In the genomic region with DNA sequence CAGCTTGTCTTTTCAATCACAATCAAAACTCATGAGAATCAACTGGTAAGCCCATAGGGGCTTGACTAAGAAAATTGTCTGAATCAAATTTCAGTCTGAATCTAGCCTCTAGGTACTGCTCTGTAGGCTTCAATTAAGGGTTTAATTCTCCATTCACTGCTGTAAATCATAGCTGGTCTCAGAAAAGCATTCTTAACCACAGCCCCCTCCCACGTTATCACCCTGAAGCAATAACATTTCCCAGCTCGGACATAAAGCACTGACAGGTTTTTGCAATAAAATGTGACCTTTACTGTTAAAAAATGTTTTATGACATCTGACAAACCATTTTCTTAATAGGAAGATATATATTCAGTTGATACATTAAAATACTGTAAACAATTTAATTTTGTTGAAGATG, we compare ENCODE assay signal across 31 cellular contexts. TPM values are rescaled to one million over a fixed set of nuclear protein-coding genes. Genes with fewer than 3 reads are reported as not detected.
"Had no signal": no experiment of that assay in that cellular context is flagged by ENCODE, and none has a peak within 500 bp of the region (broad histone marks: within the 10 kb centered on the region; RNA-seq: fewer than 3 reads in every experiment).

No MANE protein-coding gene starts in this region.

- H3K27me3 ChIP-seq: brain microvascular endothelial cell, dorsolateral prefrontal cortex had no signal

- H3K4me3 ChIP-seq: coronary artery, dorsolateral prefrontal cortex had no signal

- H3K27me3 Mint-ChIP-seq: activated CD4-positive, alpha-beta memory T cell treated with anti-CD3 and anti-CD28 coated beads for 36 hours; activated CD4-positive, alpha-beta T cell treated with anti-CD3 and anti-CD28 coated beads for 36 hours; activated CD4-positive, alpha-beta T cell treated with anti-CD3 and anti-CD28 coated beads, Interleukin-2, amount 10 ng/mL, durations not matched to agents 24 days and 14 days; activated CD8-positive, alpha-beta memory T cell treated with anti-CD3 and anti-CD28 coated beads, Interleukin-2, amount 10 ng/mL, durations not matched to agents 7 days and 5 days; activated naive CD8-positive, alpha-beta T cell treated with anti-CD3 and anti-CD28 coated beads, Interleukin-2, amount 10 ng/mL, durations not matched to agents 7 days and 5 days; central memory CD8-positive, alpha-beta T cell; dendritic cell treated with granulocyte-macrophage colony-stimulating factor and Interleukin-4, amounts not matched to agents 40 ng/mL and 50 ng/mL, for 4 days had no signal

- H3K4me1 Mint-ChIP-seq: activated CD4-positive, alpha-beta T cell treated with anti-CD3 and anti-CD28 coated beads for 36 hours; activated CD4-positive, alpha-beta T cell treated with anti-CD3 and anti-CD28 coated beads, Interleukin-2, amount 10 ng/mL, durations not matched to agents 24 days and 14 days; activated CD8-positive, alpha-beta memory T cell treated with anti-CD3 and anti-CD28 coated beads, Interleukin-2, amount 10 ng/mL, durations not matched to agents 7 days and 5 days; activated naive CD8-positive, alpha-beta T cell treated with anti-CD3 and anti-CD28 coated beads, Interleukin-2, amount 10 ng/mL, durations not matched to agents 7 days and 5 days; central memory CD8-positive, alpha-beta T cell had no signal

- DNase-seq: activated CD4-positive, alpha-beta memory T cell treated with anti-CD3 and anti-CD28 coated beads for 36 hours; activated CD4-positive, alpha-beta T cell treated with anti-CD3 and anti-CD28 coated beads for 36 hours; activated CD4-positive, alpha-beta T cell treated with anti-CD3 and anti-CD28 coated beads, Interleukin-2, amount 10 ng/mL, durations not matched to agents 24 days and 14 days; activated CD4-positive, CD25-positive, alpha-beta regulatory T cell; activated CD4-positive, CD25-positive, alpha-beta regulatory T cell treated with anti-CD3 and anti-CD28 coated beads, Interleukin-2, amount 50 U/mL, for 72 hours; activated CD8-positive, alpha-beta memory T cell treated with anti-CD3 and anti-CD28 coated beads, Interleukin-2, amount 10 ng/mL, durations not matched to agents 7 days and 5 days; activated CD8-positive, alpha-beta memory T cell treated with anti-CD3 and anti-CD28 coated beads, Interleukin-2, amount 50 U/mL, for 4 hours; activated CD8-positive, alpha-beta T cell treated with anti-CD3 and anti-CD28 coated beads, Interleukin-2, amount 10 ng/mL, durations not matched to agents 7 days and 5 days; activated effector memory CD4-positive, alpha-beta T cell treated with anti-CD3 and anti-CD28 coated beads, Interleukin-2, amount 50 U/mL, for 16 hours; activated naive CD4-positive, alpha-beta T cell treated with anti-CD3 and anti-CD28 coated beads for 36 hours; activated naive CD8-positive, alpha-beta T cell treated with anti-CD3 and anti-CD28 coated beads, Interleukin-2, amount 10 ng/mL, durations not matched to agents 7 days and 5 days; activated T-cell treated with anti-CD3 and anti-CD28 coated beads, Interleukin-2, amount 50 U/mL, for 1 hour; activated T-cell treated with anti-CD3 and anti-CD28 coated beads, Interleukin-2, amount 50 U/mL, for 48 hours; brain microvascular endothelial cell; dorsolateral prefrontal cortex; effector memory CD4-positive, alpha-beta T cell; endodermal cell; foreskin fibroblast; head of caudate nucleus; T-helper 2 cell had no signal

- H3K27ac ChIP-seq: brain microvascular endothelial cell, coronary artery, dorsolateral prefrontal cortex had no signal

- H3K9me3 Mint-ChIP-seq: activated CD4-positive, alpha-beta T cell treated with anti-CD3 and anti-CD28 coated beads, Interleukin-2, amount 10 ng/mL, durations not matched to agents 24 days and 14 days; activated naive CD8-positive, alpha-beta T cell treated with anti-CD3 and anti-CD28 coated beads, Interleukin-2, amount 10 ng/mL, durations not matched to agents 7 days and 5 days; activated T-helper 1 cell treated with anti-CD3 and anti-CD28 coated beads, Interleukin-12 subunit alpha, Interleukin-12 subunit beta, Interleukin-2, Interleukin-4 antibody, amounts not matched to agents 30 ng/mL and 10 ng/mL and 1 ng/mL, durations not matched to agents 14 hours and 24 hours and 36 hours; endodermal cell had no signal

- FAIRE-seq: astrocyte, bronchial epithelial cell, frontal cortex had no signal

- H3K36me3 ChIP-seq: brain microvascular endothelial cell had no signal

- H3K36me3 Mint-ChIP-seq: activated CD4-positive, alpha-beta memory T cell treated with anti-CD3 and anti-CD28 coated beads for 36 hours; activated CD8-positive, alpha-beta memory T cell treated with anti-CD3 and anti-CD28 coated beads, Interleukin-2, amount 10 ng/mL, durations not matched to agents 7 days and 5 days; activated naive CD4-positive, alpha-beta T cell treated with anti-CD3 and anti-CD28 coated beads, Interleukin-2, amount 50 U/mL, for 72 hours; activated naive CD8-positive, alpha-beta T cell treated with anti-CD3 and anti-CD28 coated beads, Interleukin-2, amount 10 ng/mL, durations not matched to agents 7 days and 5 days had no signal

- ATAC-seq: activated CD4-positive, alpha-beta T cell treated with anti-CD3 and anti-CD28 coated beads for 36 hours; activated CD8-positive, alpha-beta memory T cell treated with anti-CD3 and anti-CD28 coated beads, Interleukin-2, amount 10 ng/mL, durations not matched to agents 7 days and 5 days; activated CD8-positive, alpha-beta T cell treated with anti-CD3 and anti-CD28 coated beads, Interleukin-2, amount 10 ng/mL, durations not matched to agents 7 days and 5 days; activated naive CD4-positive, alpha-beta T cell treated with anti-CD3 and anti-CD28 coated beads, Interleukin-2, amount 50 U/mL, for 72 hours; esophagus mucosa had no signal

- H3K27ac Mint-ChIP-seq: activated CD4-positive, alpha-beta memory T cell treated with anti-CD3 and anti-CD28 coated beads for 36 hours; activated CD4-positive, alpha-beta T cell treated with anti-CD3 and anti-CD28 coated beads for 36 hours; activated CD4-positive, alpha-beta T cell treated with anti-CD3 and anti-CD28 coated beads, Interleukin-2, amount 10 ng/mL, durations not matched to agents 24 days and 14 days; activated CD8-positive, alpha-beta memory T cell treated with anti-CD3 and anti-CD28 coated beads, Interleukin-2, amount 10 ng/mL, durations not matched to agents 7 days and 5 days; activated CD8-positive, alpha-beta T cell treated with anti-CD3 and anti-CD28 coated beads, Interleukin-2, amount 10 ng/mL, durations not matched to agents 7 days and 5 days; activated naive CD4-positive, alpha-beta T cell treated with anti-CD3 and anti-CD28 coated beads for 36 hours; activated naive CD4-positive, alpha-beta T cell treated with anti-CD3 and anti-CD28 coated beads, Interleukin-2, amount 50 U/mL, for 72 hours; activated naive CD8-positive, alpha-beta T cell treated with anti-CD3 and anti-CD28 coated beads, Interleukin-2, amount 10 ng/mL, durations not matched to agents 7 days and 5 days; activated T-helper 1 cell treated with anti-CD3 and anti-CD28 coated beads, Interleukin-12 subunit alpha, Interleukin-12 subunit beta, Interleukin-2, Interleukin-4 antibody, amounts not matched to agents 30 ng/mL and 10 ng/mL and 1 ng/mL, durations not matched to agents 14 hours and 24 hours and 36 hours; activated T-helper 2 cell treated with anti-CD3 and anti-CD28 coated beads, Interferon-gamma antibody, Interleukin-2, Interleukin-4, amounts not matched to agents 10 μg/mL and 5 μg/mL and 100 μg/mL, durations not matched to agents 14 hours and 24 hours and 36 hours; dendritic cell treated with granulocyte-macrophage colony-stimulating factor and Interleukin-4, amounts not matched to agents 40 ng/mL and 50 ng/mL, for 4 days; endodermal cell had no signal

- H3K4me3 Mint-ChIP-seq: activated CD4-positive, alpha-beta memory T cell treated with anti-CD3 and anti-CD28 coated beads for 36 hours; activated CD4-positive, alpha-beta T cell treated with anti-CD3 and anti-CD28 coated beads for 36 hours; activated CD4-positive, alpha-beta T cell treated with anti-CD3 and anti-CD28 coated beads, Interleukin-2, amount 10 ng/mL, durations not matched to agents 24 days and 14 days; activated CD8-positive, alpha-beta memory T cell treated with anti-CD3 and anti-CD28 coated beads, Interleukin-2, amount 10 ng/mL, durations not matched to agents 7 days and 5 days; activated CD8-positive, alpha-beta T cell treated with anti-CD3 and anti-CD28 coated beads, Interleukin-2, amount 10 ng/mL, durations not matched to agents 7 days and 5 days; activated naive CD4-positive, alpha-beta T cell treated with anti-CD3 and anti-CD28 coated beads for 36 hours; activated naive CD8-positive, alpha-beta T cell treated with anti-CD3 and anti-CD28 coated beads, Interleukin-2, amount 10 ng/mL, durations not matched to agents 7 days and 5 days; activated T-helper 1 cell treated with anti-CD3 and anti-CD28 coated beads, Interleukin-12 subunit alpha, Interleukin-12 subunit beta, Interleukin-2, Interleukin-4 antibody, amounts not matched to agents 30 ng/mL and 10 ng/mL and 1 ng/mL, durations not matched to agents 14 hours and 24 hours and 36 hours; central memory CD8-positive, alpha-beta T cell; dendritic cell treated with granulocyte-macrophage colony-stimulating factor and Interleukin-4, amounts not matched to agents 40 ng/mL and 50 ng/mL, for 4 days; endodermal cell had no signal

RNA-seq across cellular contexts. Expression of a gene that starts 55.0 kb away (rescaled TPM):
- total RNA-seq: activated CD4-positive, alpha-beta memory T cell treated with anti-CD3 and anti-CD28 coated beads for 36 hours; activated CD4-positive, alpha-beta T cell treated with anti-CD3 and anti-CD28 coated beads for 36 hours; activated CD4-positive, alpha-beta T cell treated with anti-CD3 and anti-CD28 coated beads, Interleukin-2, amount 10 ng/mL, durations not matched to agents 24 days and 14 days; activated CD8-positive, alpha-beta memory T cell treated with anti-CD3 and anti-CD28 coated beads for 36 hours; activated CD8-positive, alpha-beta memory T cell treated with anti-CD3 and anti-CD28 coated beads, Interleukin-2, amount 10 ng/mL, durations not matched to agents 7 days and 5 days; activated CD8-positive, alpha-beta T cell treated with anti-CD3 and anti-CD28 coated beads, Interleukin-2, amount 10 ng/mL, durations not matched to agents 7 days and 5 days; activated naive CD4-positive, alpha-beta T cell treated with anti-CD3 and anti-CD28 coated beads for 36 hours; activated naive CD4-positive, alpha-beta T cell treated with anti-CD3 and anti-CD28 coated beads, Interleukin-2, amount 50 U/mL, for 72 hours; activated naive CD8-positive, alpha-beta T cell treated with anti-CD3 and anti-CD28 coated beads, Interleukin-2, amount 10 ng/mL, durations not matched to agents 7 days and 5 days; activated T-helper 1 cell treated with anti-CD3 and anti-CD28 coated beads, Interleukin-12 subunit alpha, Interleukin-12 subunit beta, Interleukin-2, Interleukin-4 antibody, amounts not matched to agents 30 ng/mL and 10 ng/mL and 1 ng/mL, durations not matched to agents 14 hours and 24 hours and 36 hours; activated T-helper 2 cell treated with anti-CD3 and anti-CD28 coated beads, Interferon-gamma antibody, Interleukin-2, Interleukin-4, amounts not matched to agents 10 μg/mL and 5 μg/mL and 100 μg/mL, durations not matched to agents 14 hours and 24 hours and 36 hours had no signal
